ENCODE assay signal across 21 cellular contexts in genomic region chr4:111510535-111510934, GRCh38.
DNase-seq lines count a peak whose midpoint lies in the region; ATAC-seq, FAIRE-seq and TF ChIP-seq lines count a peak whose summit lies in the region.
"Had no signal": no experiment of that assay in that cellular context is flagged by ENCODE, and none has a peak within 500 bp of the region (broad histone marks: within the 10 kb centered on the region; RNA-seq: fewer than 3 reads in every experiment).

No MANE protein-coding gene starts in this region.

- H3K18ac ChIP-seq in mesenchymal stem cell (ENCODE audit: low read depth in 1 of 2, low read length in 2 of 2) = no peak overlapping the region

- H3K27ac Mint-ChIP-seq in astrocyte (ENCODE audit: unreplicated experiment) = peak overlapping the region; percentile 37
- no peak overlapping the region for H3K27ac Mint-ChIP-seq in CD4-positive, alpha-beta memory T cell
- H3K27ac Mint-ChIP-seq: CD8-positive, alpha-beta T cell had no signal

- no peak overlapping the region for H3K4me3 Mint-ChIP-seq in astrocyte (ENCODE audit: unreplicated experiment)
- no peak overlapping the region for H3K4me3 Mint-ChIP-seq in CD4-positive, alpha-beta memory T cell
- H3K4me3 Mint-ChIP-seq: CD8-positive, alpha-beta T cell had no signal

- H3K79me1 ChIP-seq in mesenchymal stem cell (replicated peaks; ENCODE audit: low read length, poor library complexity, severe bottlenecking) = no peaks in the 10 kb centered on the region

- no peak overlapping the region for H2BK15ac ChIP-seq in mesenchymal stem cell (ENCODE audit: low read depth, poor library complexity, severe bottlenecking)

- H4K8ac ChIP-seq in mesenchymal stem cell (ENCODE audit: low read length) = no peak overlapping the region

- no peak overlapping the region for H3K23ac ChIP-seq in mesenchymal stem cell (ENCODE audit: low read length in 2 of 2)

- no peak overlapping the region for H2BK12ac ChIP-seq in mesenchymal stem cell (ENCODE audit: low read length in 2 of 2)

- no peaks in the 10 kb centered on the region for H3K27me3 ChIP-seq in astrocyte (ENCODE audit: insufficient read depth, low read length)
- H3K27me3 ChIP-seq in foreskin keratinocyte = no peaks in the 10 kb centered on the region
- no peaks in the 10 kb centered on the region for H3K27me3 ChIP-seq in CD4-positive, alpha-beta memory T cell (ENCODE audit: insufficient read depth, low read length)
- no peaks in the 10 kb centered on the region for H3K27me3 ChIP-seq in mesenchymal stem cell (ENCODE audit: control insufficient read depth in 1 of 2, insufficient read depth in 1 of 2, low read length in 2 of 2)
- H3K27me3 ChIP-seq: BLaER1, MG63, SJCRH30 had no signal

- H3K9me3 Mint-ChIP-seq in astrocyte (ENCODE audit: unreplicated experiment) = no peaks in the 10 kb centered on the region
- peaks cover 0 to 11% (median 2%) of the 10 kb centered on the region in 8 donors for H3K9me3 Mint-ChIP-seq in CD4-positive, alpha-beta memory T cell

- no peak overlapping the region for H2AFZ ChIP-seq in astrocyte (ENCODE audit: low read depth, low read length)
- H2AFZ ChIP-seq in mesenchymal stem cell (ENCODE audit: low read depth, low read length) = no peak overlapping the region

- no peak overlapping the region for H3K4me3 ChIP-seq in astrocyte (ENCODE audit: insufficient read depth, low read depth, low read length)
- no peak overlapping the region for H3K4me3 ChIP-seq in coronary artery
- no peak overlapping the region for H3K4me3 ChIP-seq in CD4-positive, alpha-beta memory T cell (ENCODE audit: low read length in 2 of 2)
- no peak overlapping the region for H3K4me3 ChIP-seq in mesenchymal stem cell (ENCODE audit: insufficient read depth in 1 of 2, low read depth in 1 of 2, low read length in 2 of 2)
- H3K4me3 ChIP-seq: BLaER1, MG63, SJCRH30 had no signal

- H3K27ac ChIP-seq in astrocyte (ENCODE audit: low read depth, low read length) = peak overlapping the region; percentile 75
- no peak overlapping the region for H3K27ac ChIP-seq in foreskin keratinocyte
- H3K27ac ChIP-seq in coronary artery = no peak overlapping the region
- H3K27ac ChIP-seq in CD4-positive, alpha-beta memory T cell (ENCODE audit: low read depth, low read length) = no peak overlapping the region
- no peak overlapping the region for H3K27ac ChIP-seq in mesenchymal stem cell (ENCODE audit: low read length, poor library complexity, severe bottlenecking)
- H3K27ac ChIP-seq: BLaER1, RWPE1, SJCRH30 had no signal

- peaks cover 8% of the 10 kb centered on the region for H3K4me1 ChIP-seq in astrocyte (ENCODE audit: insufficient read depth, low read length)
- peaks cover 13% of the 10 kb centered on the region for H3K4me1 ChIP-seq in foreskin keratinocyte
- H3K4me1 ChIP-seq in CD4-positive, alpha-beta memory T cell (ENCODE audit: insufficient read depth, low read length) = no peaks in the 10 kb centered on the region
- H3K4me1 ChIP-seq in mesenchymal stem cell (ENCODE audit: control insufficient read depth, insufficient read depth, low read depth, low read length) = peaks cover 3% of the 10 kb centered on the region
- H3K4me1 ChIP-seq: BLaER1, SJCRH30 had no signal

- no peak overlapping the region for H4K91ac ChIP-seq in mesenchymal stem cell (ENCODE audit: low read length)

- FAIRE-seq in astrocyte (lab: Jason Lieb, UNC) = peak; percentile 80
- FAIRE-seq: A204.1, H54 had no signal

- no peak overlapping the region for H3K4me2 ChIP-seq in astrocyte (ENCODE audit: low read length)
- H3K4me2 ChIP-seq in mesenchymal stem cell (ENCODE audit: low read length, poor library complexity, severe bottlenecking) = no peak overlapping the region
- H3K4me2 ChIP-seq: BLaER1 had no signal

- H2BK120ac ChIP-seq in mesenchymal stem cell (ENCODE audit: low read depth, low read length) = no peak overlapping the region

- H3K9ac ChIP-seq in astrocyte (ENCODE audit: low read length) = no peak overlapping the region
- no peak overlapping the region for H3K9ac ChIP-seq in mesenchymal stem cell (ENCODE audit: low read length)
- H3K9ac ChIP-seq: BLaER1 had no signal

- no peak overlapping the region for H3K4ac ChIP-seq in mesenchymal stem cell (ENCODE audit: low read depth in 1 of 2, low read length in 2 of 2)

- POLR2A ChIA-PET in CD4-positive, alpha-beta memory T cell (lab: Charles Lee; ENCODE audit: partially characterized antibody) = no interaction called here

- TF ChIP-seq CTCF in astrocyte (IDR thresholded peaks at IDR 0.05; ENCODE audit: insufficient read depth, low read depth, low read length) = no peak
- no peak for TF ChIP-seq CTCF in foreskin keratinocyte (conservative IDR thresholded peaks at IDR 0.05)
- TF ChIP-seq CTCF in coronary artery (IDR thresholded peaks at IDR 0.05) = no peak

- intact Hi-C loops in CD4-positive, alpha-beta memory T cell (cut with micrococcal nuclease) = no loop called here

- ATAC-seq in foreskin keratinocyte = peak; percentile 41
- no peak for ATAC-seq in SK-N-SH treated with all-trans-retinoic acid at 6 μM for 48 hours
- ATAC-seq: CD8-positive, alpha-beta T cell had no signal

- no peaks in the 10 kb centered on the region for H4K20me1 ChIP-seq in astrocyte (ENCODE audit: insufficient read depth, low read length)
- H4K20me1 ChIP-seq: BLaER1 had no signal

- H3K9me3 ChIP-seq in astrocyte (ENCODE audit: insufficient read depth, low read depth, low read length) = no peaks in the 10 kb centered on the region
- H3K9me3 ChIP-seq in CD4-positive, alpha-beta memory T cell (ENCODE audit: control insufficient read depth in 1 of 2, low read length in 2 of 2) = no peaks in the 10 kb centered on the region
- H3K9me3 ChIP-seq in mesenchymal stem cell (ENCODE audit: control insufficient read depth, low read length) = no peaks in the 10 kb centered on the region
- H3K9me3 ChIP-seq: BLaER1, MG63, SJCRH30 had no signal

- no peak overlapping the region for H3K14ac ChIP-seq in mesenchymal stem cell (ENCODE audit: low read length in 2 of 2)

- DNase-seq in EH (ENCODE audit: low read depth) (peak; percentile 58), HS-5 (ENCODE audit: low read depth) (peak; percentile 24), astrocyte (ENCODE audit: low read depth) (peak; percentile 76), foreskin keratinocyte (peak; percentile 17 to 51), coronary artery (ENCODE audit: low spot score) (no peak), mesenchymal stem cell (no peak)
- no peak for DNase-seq in CD4-positive, alpha-beta memory T cell
- DNase-seq: Calu3; CD8-positive, alpha-beta T cell; MG63; NCI-H1048; NCI-H1436; NCI-H1930; NCI-H345; NCI-H524 treated with DMSO at 0.1 percent for 48 hours; SJCRH30 had no signal

- no peaks in the 10 kb centered on the region for H3K79me2 ChIP-seq in astrocyte (ENCODE audit: insufficient read depth, low read length)

- no peaks in the 10 kb centered on the region for H3K36me3 Mint-ChIP-seq in astrocyte (ENCODE audit: low read depth, unreplicated experiment)
- no peaks in the 10 kb centered on the region for H3K36me3 Mint-ChIP-seq in CD4-positive, alpha-beta memory T cell
- H3K36me3 Mint-ChIP-seq: CD8-positive, alpha-beta T cell had no signal

- no peaks in the 10 kb centered on the region for H3K27me3 Mint-ChIP-seq in astrocyte (ENCODE audit: low read depth, unreplicated experiment)
- no peaks in the 10 kb centered on the region for H3K27me3 Mint-ChIP-seq in CD4-positive, alpha-beta memory T cell

- H2BK5ac ChIP-seq in mesenchymal stem cell (ENCODE audit: low read depth, low read length, poor library complexity, severe bottlenecking) = no peak overlapping the region

- CTCF ChIA-PET in CD4-positive, alpha-beta memory T cell (lab: Charles Lee; ENCODE audit: partially characterized antibody) = no interaction called here

- no peak overlapping the region for H2AK5ac ChIP-seq in mesenchymal stem cell (ENCODE audit: low read length, severe bottlenecking)

- H3K36me3 ChIP-seq in astrocyte (ENCODE audit: insufficient read depth, low read length) (no peaks in the 10 kb centered on the region), mesenchymal stem cell (ENCODE audit: control insufficient read depth in 1 of 2, insufficient read depth in 2 of 2, low read depth in 1 of 2, low read length in 2 of 2) (no peaks in the 10 kb centered on the region)
- H3K36me3 ChIP-seq in CD4-positive, alpha-beta memory T cell (ENCODE audit: insufficient read depth, low read length) = no peaks in the 10 kb centered on the region
- H3K36me3 ChIP-seq: BLaER1, MG63, SJCRH30 had no signal

- H3K4me1 Mint-ChIP-seq in astrocyte (ENCODE audit: low read depth, unreplicated experiment) = peaks cover 34% of the 10 kb centered on the region
- H3K4me1 Mint-ChIP-seq in CD4-positive, alpha-beta memory T cell = no peaks in the 10 kb centered on the region

TF ChIP-seq in SK-N-SH treated with all-trans-retinoic acid at 6 μM for 48 hours, 23 proteins besides CTCF, POLR2A, EP300 and RAD21 (continues in another document):
- TF ChIP-seq ESRRG (CRISPR knock-in tag; IDR thresholded peaks at IDR 0.05) (no peak), BACH2 (CRISPR knock-in tag; IDR thresholded peaks at IDR 0.05; ENCODE audit: borderline replicate concordance) (no peak), CREB5 (CRISPR knock-in tag; IDR thresholded peaks at IDR 0.05; ENCODE audit: low read depth) (no peak), ZC3H10 (CRISPR knock-in tag; IDR thresholded peaks at IDR 0.05) (no peak), ZFP3 (CRISPR knock-in tag; IDR thresholded peaks at IDR 0.05) (no peak), SNAI2 (CRISPR knock-in tag; IDR thresholded peaks at IDR 0.05) (no peak)

Comparison
In these comparisons a context has a peak if more than half of its experiments do, and no peak if none do; other contexts are left out.
1. DNase-seq: peak in EH (single experiment), HS-5 (single experiment), astrocyte (single experiment) and foreskin keratinocyte (2 of 2); none in coronary artery (single experiment), CD4-positive, alpha-beta memory T cell (0 of 5) and mesenchymal stem cell (single experiment).